23 cellular contexts compared by ENCODE assay signal in genomic region chr2:1755436-1756191, GRCh38. TPM values are rescaled to one million over a fixed set of nuclear protein-coding genes. Genes with fewer than 3 reads are reported as not detected.
DNase-seq lines count a peak whose midpoint lies in the region; ATAC-seq, FAIRE-seq and TF ChIP-seq lines count a peak whose summit lies in the region.
"Had no signal": no experiment of that assay in that cellular context is flagged by ENCODE, and none has a peak within 500 bp of the region (broad histone marks: within the 10 kb centered on the region; RNA-seq: fewer than 3 reads in every experiment).

No MANE protein-coding gene starts in this region.

- DNase-seq in HepG2 (ENCODE audit: low spot score) (no peak), dermis blood vessel endothelial cell (peak; percentile 75), mesenteric fat pad (ENCODE audit: low spot score) (peak; percentile 79), KBM-7 (no peak), SK-N-DZ (ENCODE audit: low spot score) (no peak), RKO (ENCODE audit: low spot score) (no peak)
- no peak for DNase-seq in activated naive CD4-positive, alpha-beta T cell treated with anti-CD3 and anti-CD28 coated beads, Interleukin-2, amount 10 ng/mL, durations not matched to agents 7 days and 5 days
- DNase-seq: activated CD4-positive, CD25-positive, alpha-beta regulatory T cell; esophagus squamous epithelium; GF-D8; hypothalamus; left colon; NCI-H2081 treated with DMSO at 0.1 percent for 48 hours; NCI-H774; nephron progenitor cell; RPMI8226; stimulated activated CD4-positive, alpha-beta T cell treated with anti-CD3 and anti-CD28 coated beads, Interleukin-4, amount 100 ng/mL, for 24 hours; T-helper 17 cell; thyroid gland had no signal

- no peak overlapping the region for H2AFZ ChIP-seq in HepG2 (ENCODE audit: low read length)

- H3K9me3 Mint-ChIP-seq in activated naive CD4-positive, alpha-beta T cell treated with anti-CD3 and anti-CD28 coated beads, Interleukin-2, amount 10 ng/mL, durations not matched to agents 7 days and 5 days: peaks cover 12% of the 10 kb centered on the region

- no peak for ATAC-seq in HepG2
- ATAC-seq: HCT116, left colon, T-helper 17 cell had no signal

- no peak overlapping the region for H3K4me3 ChIP-seq in liver (ENCODE audit: low read depth in 1 of 3, low read length in 3 of 3)
- H3K4me3 ChIP-seq in HepG2 (replicated peaks in 1 of 3; ENCODE audit: insufficient read depth in 1 of 3, low read depth in 2 of 3, low read length in 3 of 3): no peak overlapping the region
- H3K4me3 ChIP-seq: ascending aorta, esophagus squamous epithelium, thyroid gland had no signal

- no peaks in the 10 kb centered on the region for H3K4me1 Mint-ChIP-seq in activated naive CD4-positive, alpha-beta T cell treated with anti-CD3 and anti-CD28 coated beads, Interleukin-2, amount 10 ng/mL, durations not matched to agents 7 days and 5 days

- intact Hi-C loops in HepG2 (cut with micrococcal nuclease; ENCODE audit: unreplicated experiment): loop anchor here (5.0 kb wide), 1 partner anchor 1158 kb away; no protein-coding TSS in a partner anchor

- TF ChIP-seq RAD21 in liver (IDR thresholded peaks at IDR 0.05): peak; percentile 10 to 26
- TF ChIP-seq RAD21 in HepG2 (CRISPR knock-in tag; IDR thresholded peaks at IDR 0.05): no peak

- POLR2A ChIA-PET in HepG2 (lab: Yijun Ruan, JAX): no interaction called here

- H3K27me3 ChIP-seq in liver (ENCODE audit: control insufficient read depth in 4 of 4, insufficient read depth in 4 of 4, low read length in 3 of 4): no peaks in the 10 kb centered on the region
- peaks cover 2 to 58% of the 10 kb centered on the region in 2 experiments for H3K27me3 ChIP-seq in HepG2 (ENCODE audit: control insufficient read depth in 1 of 2, insufficient read depth in 2 of 2, low read length in 2 of 2)
- H3K27me3 ChIP-seq: ascending aorta, thyroid gland had no signal

- peak overlapping the region; percentile 46 for H3K27ac ChIP-seq in liver (ENCODE audit: low read depth in 1 of 2, low read length in 2 of 2)
- H3K27ac ChIP-seq in HepG2 (ENCODE audit: extremely low read length, insufficient read depth, low read length): no peak overlapping the region
- H3K27ac ChIP-seq: ascending aorta, dorsolateral prefrontal cortex, esophagus squamous epithelium, thyroid gland had no signal

- FAIRE-seq in HepG2 (lab: Jason Lieb, UNC): no peak

- H3K4me1 ChIP-seq in liver (ENCODE audit: control insufficient read depth in 4 of 4, insufficient read depth in 4 of 4, low read length in 3 of 4) (peaks cover 0 to 3% (median 0%) of the 10 kb centered on the region in 4 donors), HepG2 (ENCODE audit: insufficient read depth, low read length) (no peaks in the 10 kb centered on the region)
- H3K4me1 ChIP-seq: esophagus squamous epithelium had no signal

- H3K27ac Mint-ChIP-seq in activated naive CD4-positive, alpha-beta T cell treated with anti-CD3 and anti-CD28 coated beads, Interleukin-2, amount 10 ng/mL, durations not matched to agents 7 days and 5 days: no peak overlapping the region
- H3K27ac Mint-ChIP-seq: T-helper 17 cell had no signal

- H3K4me3 Mint-ChIP-seq in activated naive CD4-positive, alpha-beta T cell treated with anti-CD3 and anti-CD28 coated beads, Interleukin-2, amount 10 ng/mL, durations not matched to agents 7 days and 5 days: no peak overlapping the region
- H3K4me3 Mint-ChIP-seq: nephron progenitor cell, T-helper 17 cell had no signal

- no TSS peak for BruUV-seq in HepG2 (replicated peaks; lab: Mats Ljungman, UMichigan)

- H3K79me2 ChIP-seq in HepG2 (ENCODE audit: insufficient read depth, low read length): no peaks in the 10 kb centered on the region

- no peaks in the 10 kb centered on the region; the same call in 1 of the 2 replicates for H4K20me1 ChIP-seq in HepG2 (ENCODE audit: insufficient read depth, low read length)

- CTCF ChIA-PET in HepG2 (lab: Yijun Ruan, JAX; ENCODE audit: low intra/inter-chr PET ratio, low total read pairs): no interaction called here
- CTCF ChIA-PET in activated naive CD4-positive, alpha-beta T cell treated with anti-CD3 and anti-CD28 coated beads, Interleukin-2, amount 10 ng/mL, durations not matched to agents 7 days and 5 days (lab: Charles Lee): interaction anchor here (1.7 kb wide), 1 partner anchor 14 kb away, joined by 5 read pairs; no protein-coding TSS in a partner anchor

- H3K9ac ChIP-seq in liver (ENCODE audit: low read depth in 1 of 2, low read length in 2 of 2) (no peak overlapping the region), HepG2 (ENCODE audit: insufficient read depth, low read depth, low read length) (no peak overlapping the region)

- no peaks in the 10 kb centered on the region for H3K36me3 Mint-ChIP-seq in activated naive CD4-positive, alpha-beta T cell treated with anti-CD3 and anti-CD28 coated beads, Interleukin-2, amount 10 ng/mL, durations not matched to agents 7 days and 5 days

- no peak overlapping the region for H3K4me2 ChIP-seq in HepG2 (ENCODE audit: low read depth, low read length)

- H3K9me3 ChIP-seq in liver (ENCODE audit: control insufficient read depth in 4 of 4, low read length in 3 of 4) (peaks cover 0 to 9% (median under 1%) of the 10 kb centered on the region in 4 donors), HepG2 (ENCODE audit: low read length) (no peaks in the 10 kb centered on the region)
- H3K9me3 ChIP-seq: ascending aorta, esophagus squamous epithelium, thyroid gland had no signal

- WGBS in liver: 71% methylated on average over 18 of the region's 18 CpGs
- WGBS in HepG2 (ENCODE audit: low lambda C conversion rate): 36% methylated on average over 18 of the region's 18 CpGs

- TF ChIP-seq POLR2A in HepG2 (IDR thresholded peaks at IDR 0.05; ENCODE audit: insufficient read depth in 1 of 2, low read depth in 2 of 2, low read length in 2 of 2): no peak

- H3K36me3 ChIP-seq in liver (ENCODE audit: control insufficient read depth in 4 of 4, insufficient read depth in 3 of 4, low read depth in 1 of 4, low read length in 3 of 4) (no peaks in the 10 kb centered on the region), HepG2 (replicated peaks in 1 of 2; ENCODE audit: control insufficient read depth in 1 of 2, insufficient read depth in 2 of 2, low read length in 2 of 2) (no peaks in the 10 kb centered on the region)
- H3K36me3 ChIP-seq: ascending aorta, esophagus squamous epithelium, thyroid gland had no signal

- TF ChIP-seq EP300 in HepG2 (IDR thresholded peaks at IDR 0.05; ENCODE audit: low read depth in 2 of 2, low read length in 2 of 2): no peak
- TF ChIP-seq EP300 in HepG2 (CRISPR knock-in tag; IDR thresholded peaks at IDR 0.05; ENCODE audit: borderline replicate concordance): no peak

- H3K27me3 Mint-ChIP-seq in activated naive CD4-positive, alpha-beta T cell treated with anti-CD3 and anti-CD28 coated beads, Interleukin-2, amount 10 ng/mL, durations not matched to agents 7 days and 5 days: peaks cover 3% of the 10 kb centered on the region

- TF ChIP-seq CTCF in liver (IDR thresholded peaks at IDR 0.05; ENCODE audit: low read depth, low read length, missing input control) (no peak), HepG2 (CRISPR knock-in tag; IDR thresholded peaks at IDR 0.05) (no peak)

- in situ Hi-C loops in HepG2 (cut with HindIII; ENCODE audit: extremely low pct_ligation_motif_present, low pct_unique_long_range_greater_than_20kb): no loop called here
- in situ Hi-C loops in KBM-7 (cut with MboI; ENCODE audit: low pct_unique_long_range_greater_than_20kb, low sequenced_read_pairs): no loop called here

TF ChIP-seq in liver, 16 proteins besides CTCF, POLR2A, EP300 and RAD21 (continues in another document):
- TF ChIP-seq SP1 (IDR thresholded peaks at IDR 0.05): peak; percentile 17
- no peak for TF ChIP-seq FOXA1 (IDR thresholded peaks at IDR 0.05)
- no peak for TF ChIP-seq TAF1 (conservative IDR thresholded peaks at IDR 0.05)
- TF ChIP-seq EGR1 (IDR thresholded peaks at IDR 0.05; ENCODE audit: low read depth in 2 of 2): no peak
- TF ChIP-seq YY1 (IDR thresholded peaks at IDR 0.05): no peak

TF ChIP-seq in HepG2, 621 proteins besides CTCF, POLR2A, EP300 and RAD21 (continues in another document):
- TF ChIP-seq NCOR1 (IDR thresholded peaks at IDR 0.05; ENCODE audit: borderline replicate concordance, low read length) (no peak), ZNF749 (CRISPR knock-in tag; IDR thresholded peaks at IDR 0.05; ENCODE audit: borderline replicate concordance) (no peak)

RNA-seq across cellular contexts. Expression of gene PXDN, which starts 11.3 kb away (rescaled TPM):
- total RNA-seq in liver (10 to 100 TPM; 19.1 to 21.5 TPM), HepG2 (2016; rRNA removed; fragmentation: Illumina TruSeq; extraction: Trizol) (not detected in 2 replicates), dermis blood vessel endothelial cell (563 and 762 TPM in 2 replicates), mesenteric fat pad (228 TPM)
- polyA plus RNA-seq in liver (10 to 100 TPM in 1 of 2 donors, 1 to 10 TPM in 1; 4.2 to 14.7 TPM), HepG2 (2011; rRNA removed) (not detected in 2 replicates)
- total RNA-seq in HepG2 (2016; cell fraction: cytosol; rRNA removed; fragmentation: Illumina TruSeq; extraction: Trizol; ENCODE audit: low read depth): not detected in 2 replicates
- total RNA-seq in HepG2 (2016; cell fraction: insoluble cytoplasmic fraction; rRNA removed; fragmentation: Illumina TruSeq; extraction: Trizol): not detected in 2 replicates
- total RNA-seq in HepG2 (2016; cell fraction: membrane; rRNA removed; fragmentation: Illumina TruSeq; extraction: Trizol): not detected in 2 replicates
- not detected in 2 replicates for total RNA-seq in HepG2 (2016; cell fraction: nucleus; rRNA removed; fragmentation: Illumina TruSeq; extraction: Trizol)
- polyA plus RNA-seq in HepG2 (2011; cell fraction: cytosol; rRNA removed): 0.04 TPM in 1 of 2 replicates, not detected in the other
- not detected in 2 replicates for polyA plus RNA-seq in HepG2 (2011; cell fraction: nucleus; rRNA removed)
- not detected in 2 replicates for polyA plus RNA-seq in HepG2 (2012)
- not detected in 2 replicates for polyA plus RNA-seq in HepG2 (2016; cell fraction: cytosol; fragmentation: Illumina TruSeq; extraction: Trizol; ENCODE audit: low read depth)
- polyA plus RNA-seq in HepG2 (2016; cell fraction: insoluble cytoplasmic fraction; fragmentation: Illumina TruSeq; extraction: Trizol; ENCODE audit: low read depth): not detected in 2 replicates
- polyA plus RNA-seq in HepG2 (2016; cell fraction: membrane; fragmentation: Illumina TruSeq; extraction: Trizol; ENCODE audit: low read depth): not detected in 2 replicates
- not detected in 2 replicates for polyA plus RNA-seq in HepG2 (2016; cell fraction: nucleus; fragmentation: Illumina TruSeq; extraction: Trizol; ENCODE audit: insufficient read depth, low read depth)
- 8.0 TPM in 1 of 2 replicates, not detected in the other for polyA minus RNA-seq in HepG2 (2011; rRNA and poly(A)+ RNA removed; ENCODE audit: low replicate concordance)
- polyA minus RNA-seq in HepG2 (2011; cell fraction: cytosol; rRNA and poly(A)+ RNA removed): 0.53 TPM in 1 of 2 replicates, not detected in the other
- polyA minus RNA-seq in HepG2 (2011; cell fraction: nucleus; rRNA and poly(A)+ RNA removed): 0.26 TPM in 1 of 2 replicates, not detected in the other
- polyA plus RNA-seq in SK-N-DZ (2014; cell fraction: cytosol; rRNA removed): 29.4 and 37.6 TPM in 2 replicates
- 65.5 and 125 TPM in 2 replicates for polyA plus RNA-seq in SK-N-DZ (2014; cell fraction: nucleus; rRNA removed)
- total RNA-seq: T-helper 17 cell had no signal

Comparison
In these comparisons a context has a peak if more than half of its experiments do, and no peak if none do; other contexts are left out.
1. RNA of gene PXDN, which starts 11.3 kb away (total RNA-seq): 563 to 762 TPM in dermis blood vessel endothelial cell, 228 TPM in mesenteric fat pad (single experiment) and 19.1 to 21.5 TPM in liver; not detected in HepG2; every median in the first group is over 10 times any median in the second.
2. DNase-seq: peak in dermis blood vessel endothelial cell (single experiment) and mesenteric fat pad (single experiment); none in HepG2 (single experiment), activated naive CD4-positive, alpha-beta T cell treated with anti-CD3 and anti-CD28 coated beads, Interleukin-2, amount 10 ng/mL, durations not matched to agents 7 days and 5 days (single experiment), KBM-7 (single experiment), SK-N-DZ (single experiment) and RKO (single experiment).